8 cellular contexts compared by ENCODE assay signal in the genomic region with DNA sequence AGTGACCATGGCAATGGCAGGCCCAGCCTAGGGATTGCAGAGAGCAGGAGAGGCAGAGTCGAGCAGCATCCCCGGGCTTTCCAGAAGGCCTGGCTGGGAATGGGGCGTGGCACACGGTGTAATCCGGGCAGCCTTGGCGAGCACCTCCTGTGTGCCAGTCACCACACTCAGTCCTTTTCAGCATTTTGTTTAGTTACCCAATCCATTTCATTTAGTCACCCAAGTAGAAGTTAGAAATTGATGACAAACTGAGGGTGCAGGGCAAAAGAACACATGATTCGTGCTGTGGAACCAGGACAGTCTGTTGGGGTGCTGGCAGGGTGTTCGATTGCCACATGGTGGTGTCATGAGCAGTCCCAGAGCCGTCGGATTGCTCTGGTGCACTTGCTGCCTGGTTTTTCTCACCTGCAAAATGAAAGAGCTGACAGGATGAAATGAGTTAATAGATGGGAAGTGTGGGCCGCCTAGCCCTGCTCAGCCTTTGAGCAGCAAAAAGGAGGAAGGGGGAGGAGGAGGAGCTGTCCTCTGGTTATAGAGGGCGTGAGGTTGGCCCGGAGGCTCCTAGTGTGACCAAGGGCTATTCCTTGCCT.
DNase-seq lines count a peak whose midpoint lies in the region; ATAC-seq and TF ChIP-seq lines count a peak whose summit lies in the region.

No MANE protein-coding gene starts in this region.

- no peaks in the 10 kb centered on the region for H3K36me3 ChIP-seq in Caco-2 (ENCODE audit: control insufficient read depth, insufficient read depth, low read length)

- H3K4me3 Mint-ChIP-seq in Caco-2 (ENCODE audit: unreplicated experiment), result no peak overlapping the region

- POLR2A ChIA-PET in Caco-2 (lab: Charles Lee), result no interaction called here

- TF ChIP-seq CTCF in Caco-2 (IDR thresholded peaks at IDR 0.05; ENCODE audit: insufficient read depth in 1 of 2, low read depth in 1 of 2, low read length in 1 of 2, severe bottlenecking in 1 of 2, unreplicated experiment in 1 of 2) (peak; percentile 15 to 45), astrocyte of the spinal cord (IDR thresholded peaks at IDR 0.05; ENCODE audit: low read depth, low read length) (peak; percentile 53)

- H3K4me3 ChIP-seq in Caco-2 (ENCODE audit: low read depth, low read length), result no peak overlapping the region
- H3K4me3 ChIP-seq in astrocyte of the spinal cord (ENCODE audit: low read depth, low read length), result no peak overlapping the region

- no peaks in the 10 kb centered on the region for H3K9me3 ChIP-seq in Caco-2

- no peak overlapping the region for H3K27ac Mint-ChIP-seq in Caco-2 (ENCODE audit: unreplicated experiment)

- CTCF ChIA-PET in Caco-2 (lab: Charles Lee), result no interaction called here

- peak; percentile 57 for ATAC-seq in left lobe of liver
- ATAC-seq in GM21381 (IDR thresholded peaks at IDR 0.05; ENCODE audit: unreplicated experiment), result no peak
- ATAC-seq in HG03457 (IDR thresholded peaks at IDR 0.05; ENCODE audit: unreplicated experiment), result no peak

- BruUV-seq in Caco-2 (replicated peaks; lab: Mats Ljungman, UMichigan), result no TSS peak

- H3K4me1 Mint-ChIP-seq in Caco-2 (ENCODE audit: low read depth, unreplicated experiment), result no peaks in the 10 kb centered on the region

- DNase-seq in Caco-2 (peak in 1 of 2 experiments; percentile 14), HS-5 (ENCODE audit: low read depth) (peak; percentile 15), astrocyte of the spinal cord (ENCODE audit: low read depth, low spot score) (no peak), left lobe of liver (ENCODE audit: low spot score) (no peak), NCI-H1105 treated with DMSO at 0.1 percent for 48 hours (lab: John Stamatoyannopoulos, UW) (no peak)
- no peak for DNase-seq in activated CD8-positive, alpha-beta memory T cell treated with anti-CD3 and anti-CD28 coated beads, Interleukin-2, amount 50 U/mL, for 48 hours

- no peaks in the 10 kb centered on the region for H3K4me1 ChIP-seq in Caco-2

- peaks cover 13% of the 10 kb centered on the region for H3K36me3 Mint-ChIP-seq in Caco-2 (ENCODE audit: insufficient read depth, unreplicated experiment)

- no peaks in the 10 kb centered on the region for H3K9me3 Mint-ChIP-seq in Caco-2 (ENCODE audit: unreplicated experiment)

- in situ Hi-C loops in astrocyte of the spinal cord (cut with HindIII; ENCODE audit: low sequenced_read_pairs), result no loop called here

- intact Hi-C loops in Caco-2 (cut with micrococcal nuclease; ENCODE audit: unreplicated experiment), result loop anchor here (5.0 kb wide), 1 partner anchor 389 kb away; no protein-coding TSS in a partner anchor

- H3K27me3 ChIP-seq in Caco-2 (replicated peaks; ENCODE audit: control insufficient read depth, insufficient read depth, low read length), result no peaks in the 10 kb centered on the region

- H3K27me3 Mint-ChIP-seq in Caco-2 (ENCODE audit: insufficient read depth, unreplicated experiment), result no peaks in the 10 kb centered on the region
